ENCODE assay signal across 8 cellular contexts in the genomic region with DNA sequence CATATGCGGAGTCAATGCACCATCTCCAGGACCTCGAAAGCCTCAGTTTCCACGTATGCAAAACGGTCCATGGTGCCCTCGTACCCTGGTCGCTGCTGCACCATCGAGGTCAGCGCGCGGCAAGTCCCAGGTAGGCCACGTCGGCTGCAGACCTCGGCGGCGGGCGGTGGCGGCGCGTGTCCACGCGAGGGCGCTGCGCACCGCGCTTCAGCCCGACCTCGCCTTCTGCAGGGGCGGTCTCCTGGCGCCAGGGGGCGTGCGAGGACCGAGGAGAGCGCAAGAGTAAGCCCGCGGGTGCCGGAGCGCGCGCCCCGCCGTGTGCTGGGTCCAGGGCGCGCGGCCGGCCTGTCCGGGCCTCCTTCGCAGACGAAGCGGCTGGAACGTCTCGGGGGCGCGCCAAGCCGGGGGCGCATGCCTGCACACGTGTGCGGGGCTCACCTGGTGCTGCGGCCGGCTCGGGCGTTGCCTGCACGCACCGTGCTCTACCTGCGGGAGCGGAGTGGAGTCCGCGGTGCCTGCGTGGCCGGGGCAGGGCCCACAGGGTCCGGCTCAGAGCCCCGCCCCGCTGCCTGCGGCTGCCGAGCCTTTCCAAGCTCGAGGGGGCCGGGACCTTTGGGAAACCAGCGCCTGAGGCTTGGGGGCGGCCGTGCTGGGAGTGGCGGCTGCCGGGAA. TPM values are rescaled to one million over a fixed set of nuclear protein-coding genes. Genes with fewer than 3 reads are reported as not detected.
DNase-seq lines count a peak whose midpoint lies in the region; ATAC-seq and TF ChIP-seq lines count a peak whose summit lies in the region.

No MANE protein-coding gene starts in this region.

- ATAC-seq in T-helper 17 cell (peak; percentile 97), aorta (ENCODE audit: low FRiP score) (peak; percentile 93)

- TF ChIP-seq CTCF in H9 (conservative IDR thresholded peaks at IDR 0.05), result peak; percentile 100
- peak; percentile 93 for TF ChIP-seq CTCF in astrocyte of the cerebellum (IDR thresholded peaks at IDR 0.05; ENCODE audit: low read depth, low read length, missing control alignments)

- H2BK15ac ChIP-seq in H9 (ENCODE audit: low read depth, low read length), result no peak overlapping the region

- H3K4me3 Mint-ChIP-seq in H9 (peak overlapping the region in 1 of 2 experiments; percentile 26; a peak in 1 of 5 replicates), T-helper 17 cell (peak overlapping the region; percentile 80)

- H3K56ac ChIP-seq in H9 (ENCODE audit: insufficient read length, low read depth, low read length), result no peak overlapping the region

- H3K27me3 Mint-ChIP-seq in H9 (ENCODE audit: low read depth) (no peaks in the 10 kb centered on the region; the same call in none of the 2 replicates), T-helper 17 cell (no peaks in the 10 kb centered on the region)

- H3K79me1 ChIP-seq in H9 (ENCODE audit: insufficient read depth, low read depth, low read length, poor library complexity, severe bottlenecking), result no peaks in the 10 kb centered on the region

- H3K4me3 ChIP-seq in GM08714 (ENCODE audit: low read length) (peak overlapping the region; percentile 38; the same call in 1 of the 2 replicates), MG63 (no peak overlapping the region), astrocyte of the cerebellum (ENCODE audit: low read depth, low read length) (peak overlapping the region; percentile 56), aorta (ENCODE audit: low read length in 2 of 2) (peak overlapping the region; percentile 9 to 23)

- no peak overlapping the region for H4K8ac ChIP-seq in H9 (replicated peaks; ENCODE audit: insufficient read length, low read depth, low read length)

- H3K14ac ChIP-seq in H9 (ENCODE audit: insufficient read depth, low read length), result peak overlapping the region; percentile 38; the same call in 1 of the 2 replicates

- no peak overlapping the region for H2BK12ac ChIP-seq in H9 (ENCODE audit: insufficient read length, low read depth, low read length)

- peaks cover 6% of the 10 kb centered on the region for H3K23me2 ChIP-seq in H9 (ENCODE audit: insufficient read length, low read depth, low read length, poor library complexity, severe bottlenecking)

- no peak overlapping the region for H3K23ac ChIP-seq in H9 (ENCODE audit: insufficient read length, low read depth, low read length)

- peaks cover 5% of the 10 kb centered on the region for H3K36me3 ChIP-seq in MG63
- peaks cover 0 to 2% of the 10 kb centered on the region in 2 donors for H3K36me3 ChIP-seq in aorta (ENCODE audit: control insufficient read depth in 1 of 2, insufficient read depth in 2 of 2, low read length in 1 of 2)

- H2BK120ac ChIP-seq in H9 (ENCODE audit: low read depth, low read length, poor library complexity, severe bottlenecking), result no peak overlapping the region

- H3K4ac ChIP-seq in H9 (ENCODE audit: low read depth, low read length), result no peak overlapping the region

- no peak overlapping the region for H2BK5ac ChIP-seq in H9 (ENCODE audit: insufficient read length, low read length)

- H3K4me1 Mint-ChIP-seq in H9 (peaks cover 5 to 16% of the 10 kb centered on the region in 2 experiments), T-helper 17 cell (peaks cover 13% of the 10 kb centered on the region)

- no peak overlapping the region for H2AFZ ChIP-seq in H9 (ENCODE audit: low read length)

- H3K27ac ChIP-seq in H9 (ENCODE audit: insufficient read length, low read depth, low read length) (no peak overlapping the region), aorta (ENCODE audit: low read depth in 1 of 2, low read length in 2 of 2) (no peak overlapping the region)

- intact Hi-C loops in aorta (cut with DNase I), result loop anchor here in 1 of 2 donors (5.0 kb wide), 1 partner anchor 1597 kb away; no protein-coding TSS in a partner anchor

- H3K18ac ChIP-seq in H9 (ENCODE audit: insufficient read length, low read depth, low read length), result peak overlapping the region; percentile 28

- no CpG with 5 or more reads among the region's 81 CpGs for WGBS in H9 (ENCODE audit: extremely low coverage, insufficient read length, low lambda C conversion rate)
- WGBS in aorta, 2 donors, result 1% methylated on average over 63 to 81 of the region's 81 CpGs

- H3K27me3 ChIP-seq in H9 (ENCODE audit: insufficient read depth, low read length) (no peaks in the 10 kb centered on the region), MG63 (no peaks in the 10 kb centered on the region), aorta (ENCODE audit: control insufficient read depth in 1 of 2, insufficient read depth in 2 of 2, low read length in 1 of 2) (no peaks in the 10 kb centered on the region)

- H4K20me1 ChIP-seq in H9 (ENCODE audit: control insufficient read depth, insufficient read depth, insufficient read length), result no peaks in the 10 kb centered on the region

- no peaks in the 10 kb centered on the region for H3K79me2 ChIP-seq in H9 (ENCODE audit: insufficient read depth, low read length)

- H3K9ac ChIP-seq in H9 (ENCODE audit: extremely low read depth, insufficient read length, low read length), result no peak overlapping the region

- H3K9me3 ChIP-seq in H9 (ENCODE audit: control insufficient read depth, low read depth, low read length), result no peaks in the 10 kb centered on the region
- no peaks in the 10 kb centered on the region for H3K9me3 ChIP-seq in MG63
- H3K9me3 ChIP-seq in T-helper 17 cell (ENCODE audit: control insufficient read depth, low read length, poor library complexity, severe bottlenecking), result no peaks in the 10 kb centered on the region
- no peaks in the 10 kb centered on the region for H3K9me3 ChIP-seq in aorta (ENCODE audit: control insufficient read depth, low read length)

- peaks cover 1 to 9% of the 10 kb centered on the region in 2 experiments; a peak in 2 of 5 replicates for H3K9me3 Mint-ChIP-seq in H9

- no peak overlapping the region for H4K5ac ChIP-seq in H9 (ENCODE audit: insufficient read length, low read depth, low read length)

- no peak overlapping the region for H4K91ac ChIP-seq in H9 (ENCODE audit: insufficient read length, low read depth, low read length)

- H3K36me3 Mint-ChIP-seq in H9 (ENCODE audit: insufficient read depth in 1 of 3, low read depth in 3 of 3) (peaks cover 18 to 21% (median 21%) of the 10 kb centered on the region in 3 experiments), T-helper 17 cell (ENCODE audit: low read depth) (peaks cover 4% of the 10 kb centered on the region)

- H3K4me2 ChIP-seq in H9 (ENCODE audit: insufficient read depth, insufficient read length, low read length), result peak overlapping the region; percentile 44

- no peak overlapping the region for H3T11ph ChIP-seq in H9 (ENCODE audit: low read length)

- no peak overlapping the region for H3K27ac Mint-ChIP-seq in H9
- H3K27ac Mint-ChIP-seq in T-helper 17 cell, result no peak overlapping the region

- in situ Hi-C loops in astrocyte of the cerebellum (cut with HindIII; ENCODE audit: low sequenced_read_pairs), result no loop called here

- H2BK20ac ChIP-seq in H9 (ENCODE audit: low read depth, low read length, poor library complexity, severe bottlenecking), result no peak overlapping the region

- H3K4me1 ChIP-seq in H9 (ENCODE audit: insufficient read depth, low read length) (no peaks in the 10 kb centered on the region), aorta (ENCODE audit: control insufficient read depth in 1 of 2, insufficient read depth in 2 of 2, low read length in 2 of 2) (no peaks in the 10 kb centered on the region)

- DNase-seq in H9 (peak; percentile 93), MG63 (peak; percentile 72), T-helper 17 cell (peak; percentile 79 to 95 (median 89)), astrocyte of the cerebellum (ENCODE audit: low read depth) (peak; percentile 65), hippocampal formation (lab: John Stamatoyannopoulos, UW) (peak; percentile 51 to 71), renal cortical epithelial cell (ENCODE audit: low read depth) (peak; percentile 51), aorta (peak; percentile 91 to 97)

- H2AK5ac ChIP-seq in H9 (ENCODE audit: insufficient read length, low read length), result no peak overlapping the region

RNA-seq across cellular contexts. Expression of gene GLRX3, which starts 54.0 kb away (rescaled TPM):
- total RNA-seq in H9 (2021) (135 and 139 TPM in 2 replicates), T-helper 17 cell (10 to 100 TPM; 31.5 to 39.9 TPM), renal cortical epithelial cell (83.9 and 154 TPM in 2 replicates), aorta (10 to 100 TPM; 47.1 to 50.0 TPM)
- 369 and 2,100 TPM in 2 replicates for total RNA-seq in MG63 (2014; rRNA removed; shearing (Covaris generic); ENCODE audit: low replicate concordance)
- polyA plus RNA-seq in aorta, result 10 to 100 TPM; 58.2 to 95.3 TPM
